Comparison of ENCODE assay signal across 3 cellular contexts in genomic region chr17:61582593-61582992, GRCh38.
TF ChIP-seq lines count a peak whose summit lies in the region.

No MANE protein-coding gene starts in this region.

TF ChIP-seq in HepG2, 621 proteins besides CTCF, POLR2A, EP300 and RAD21:
- no peak for TF ChIP-seq ZNF367 (CRISPR knock-in tag; IDR thresholded peaks at IDR 0.05; ENCODE audit: borderline replicate concordance)
- TF ChIP-seq, protein P1, sequence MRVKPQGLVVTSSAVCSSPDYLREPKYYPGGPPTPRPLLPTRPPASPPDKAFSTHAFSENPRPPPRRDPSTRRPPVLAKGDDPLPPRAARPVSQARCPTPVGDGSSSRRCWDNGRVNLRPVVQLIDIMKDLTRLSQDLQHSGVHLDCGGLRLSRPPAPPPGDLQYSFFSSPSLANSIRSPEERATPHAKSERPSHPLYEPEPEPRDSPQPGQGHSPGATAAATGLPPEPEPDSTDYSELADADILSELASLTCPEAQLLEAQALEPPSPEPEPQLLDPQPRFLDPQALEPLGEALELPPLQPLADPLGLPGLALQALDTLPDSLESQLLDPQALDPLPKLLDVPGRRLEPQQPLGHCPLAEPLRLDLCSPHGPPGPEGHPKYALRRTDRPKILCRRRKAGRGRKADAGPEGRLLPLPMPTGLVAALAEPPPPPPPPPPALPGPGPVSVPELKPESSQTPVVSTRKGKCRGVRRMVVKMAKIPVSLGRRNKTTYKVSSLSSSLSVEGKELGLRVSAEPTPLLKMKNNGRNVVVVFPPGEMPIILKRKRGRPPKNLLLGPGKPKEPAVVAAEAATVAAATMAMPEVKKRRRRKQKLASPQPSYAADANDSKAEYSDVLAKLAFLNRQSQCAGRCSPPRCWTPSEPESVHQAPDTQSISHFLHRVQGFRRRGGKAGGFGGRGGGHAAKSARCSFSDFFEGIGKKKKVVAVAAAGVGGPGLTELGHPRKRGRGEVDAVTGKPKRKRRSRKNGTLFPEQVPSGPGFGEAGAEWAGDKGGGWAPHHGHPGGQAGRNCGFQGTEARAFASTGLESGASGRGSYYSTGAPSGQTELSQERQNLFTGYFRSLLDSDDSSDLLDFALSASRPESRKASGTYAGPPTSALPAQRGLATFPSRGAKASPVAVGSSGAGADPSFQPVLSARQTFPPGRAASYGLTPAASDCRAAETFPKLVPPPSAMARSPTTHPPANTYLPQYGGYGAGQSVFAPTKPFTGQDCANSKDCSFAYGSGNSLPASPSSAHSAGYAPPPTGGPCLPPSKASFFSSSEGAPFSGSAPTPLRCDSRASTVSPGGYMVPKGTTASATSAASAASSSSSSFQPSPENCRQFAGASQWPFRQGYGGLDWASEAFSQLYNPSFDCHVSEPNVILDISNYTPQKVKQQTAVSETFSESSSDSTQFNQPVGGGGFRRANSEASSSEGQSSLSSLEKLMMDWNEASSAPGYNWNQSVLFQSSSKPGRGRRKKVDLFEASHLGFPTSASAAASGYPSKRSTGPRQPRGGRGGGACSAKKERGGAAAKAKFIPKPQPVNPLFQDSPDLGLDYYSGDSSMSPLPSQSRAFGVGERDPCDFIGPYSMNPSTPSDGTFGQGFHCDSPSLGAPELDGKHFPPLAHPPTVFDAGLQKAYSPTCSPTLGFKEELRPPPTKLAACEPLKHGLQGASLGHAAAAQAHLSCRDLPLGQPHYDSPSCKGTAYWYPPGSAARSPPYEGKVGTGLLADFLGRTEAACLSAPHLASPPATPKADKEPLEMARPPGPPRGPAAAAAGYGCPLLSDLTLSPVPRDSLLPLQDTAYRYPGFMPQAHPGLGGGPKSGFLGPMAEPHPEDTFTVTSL (CRISPR knock-in tag; IDR thresholded peaks at IDR 0.05; ENCODE audit: borderline replicate concordance) = no peak
- no peak for TF ChIP-seq ZNF430 (CRISPR knock-in tag; IDR thresholded peaks at IDR 0.05)
- 0 out of 2 replicates have a peak, but pooled peaks have one; percentile 26 for TF ChIP-seq CEBPB (IDR thresholded peaks at IDR 0.05; ENCODE audit: borderline replicate concordance, low read depth, low read length)
- TF ChIP-seq SOX6 (IDR thresholded peaks at IDR 0.05) = no peak
- TF ChIP-seq SOX6 (CRISPR knock-in tag; IDR thresholded peaks at IDR 0.05) = no peak

TF ChIP-seq in HCT116, 20 proteins besides CTCF, POLR2A, EP300 and RAD21:
- TF ChIP-seq TCF7L2 (IDR thresholded peaks at IDR 0.05; ENCODE audit: borderline replicate concordance, extremely low read depth, insufficient read depth, insufficient read length) (no peak), SIN3A (IDR thresholded peaks at IDR 0.05; ENCODE audit: low read depth) (no peak), SP1 (IDR thresholded peaks at IDR 0.05; ENCODE audit: low read depth) (no peak), ZFX (IDR thresholded peaks at IDR 0.05) (no peak), EGR1 (IDR thresholded peaks at IDR 0.05; ENCODE audit: low read depth) (no peak), ZNF274 (IDR thresholded peaks at IDR 0.05; ENCODE audit: low read depth, low read length) (no peak), CEBPB (IDR thresholded peaks at IDR 0.05; ENCODE audit: low read depth) (no peak)
- TF ChIP-seq, protein P2, sequence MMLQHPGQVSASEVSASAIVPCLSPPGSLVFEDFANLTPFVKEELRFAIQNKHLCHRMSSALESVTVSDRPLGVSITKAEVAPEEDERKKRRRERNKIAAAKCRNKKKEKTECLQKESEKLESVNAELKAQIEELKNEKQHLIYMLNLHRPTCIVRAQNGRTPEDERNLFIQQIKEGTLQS (IDR thresholded peaks at IDR 0.05) = no peak
TF ChIP-seq in HCT116: peak in this region for 0.

TF ChIP-seq in GM12878, 131 proteins besides CTCF, POLR2A, EP300 and RAD21:
- TF ChIP-seq NFXL1 (IDR thresholded peaks at IDR 0.05; ENCODE audit: borderline replicate concordance) (peak; percentile 87; the same call in 1 of the 2 replicates), RUNX3 (IDR thresholded peaks at IDR 0.05; ENCODE audit: low read length) (no peak)
